Comparison of ENCODE assay signal across 21 cellular contexts in the genomic region with DNA sequence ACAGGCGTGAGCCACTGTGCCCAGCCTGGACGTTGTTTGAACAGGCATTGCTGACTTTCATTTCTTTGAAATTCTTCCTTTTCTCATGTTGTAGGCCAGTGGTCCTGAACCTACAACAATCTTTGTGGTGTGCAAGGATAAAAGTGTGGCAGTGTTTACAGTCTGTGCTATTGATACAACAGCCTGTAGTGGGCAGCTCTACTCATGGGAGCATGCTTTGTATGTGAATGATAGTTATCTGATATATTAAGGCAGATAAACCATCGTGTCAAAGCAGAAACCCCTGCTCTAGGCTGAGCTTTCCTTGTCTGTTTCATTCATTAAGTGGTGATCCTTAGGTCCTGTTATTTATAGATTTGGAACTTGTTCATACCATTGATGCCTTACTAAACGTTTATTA.
"Had no signal": no experiment of that assay in that cellular context is flagged by ENCODE, and none has a peak within 500 bp of the region (broad histone marks: within the 10 kb centered on the region; RNA-seq: fewer than 3 reads in every experiment).

No MANE protein-coding gene starts in this region.

- H3K27ac ChIP-seq: esophagus squamous epithelium, left ventricle myocardium inferior, psoas muscle, right lobe of liver, upper lobe of left lung had no signal

- DNase-seq: activated B cell treated with CpG ODN at 0.5 μM for 24 hours; activated CD4-positive, alpha-beta T cell treated with anti-CD3 and anti-CD28 coated beads for 48 hours; activated CD8-positive, alpha-beta memory T cell treated with anti-CD3 and anti-CD28 coated beads, Interleukin-2, amount 50 U/mL, for 4 hours; activated CD8-positive, alpha-beta T cell treated with anti-CD3 and anti-CD28 coated beads, Interleukin-2, amount 10 ng/mL, durations not matched to agents 7 days and 5 days; activated effector memory CD4-positive, alpha-beta T cell treated with anti-CD3 and anti-CD28 coated beads, Interleukin-2, amount 50 U/mL, for 16 hours; activated naive CD8-positive, alpha-beta T cell treated with anti-CD3 and anti-CD28 coated beads for 36 hours; activated T-cell treated with anti-CD3 and anti-CD28 coated beads, Interleukin-2, amount 50 U/mL, for 48 hours; cortex of kidney; effector CD4-positive, alpha-beta T cell; esophagus squamous epithelium; foreskin fibroblast; glutamatergic neuron; hypothalamus; left ventricle myocardium inferior; psoas muscle; right lobe of liver; stimulated activated CD4-positive, alpha-beta T cell treated with anti-CD3 and anti-CD28 coated beads, Interleukin-4, amount 100 ng/mL, for 4 hours; stimulated activated CD8-positive, alpha-beta memory T cell treated with anti-CD3 and anti-CD28 coated beads, Interleukin-4, amount 100 ng/mL, for 48 hours; stimulated activated naive CD8-positive, alpha-beta T cell treated with anti-CD3 and anti-CD28 coated beads, Interleukin-15, amount 100 ng/mL, for 72 hours had no signal

- H3K9me3 ChIP-seq: esophagus squamous epithelium, left ventricle myocardium inferior, psoas muscle, right lobe of liver, upper lobe of left lung had no signal

- H3K36me3 ChIP-seq: right lobe of liver, upper lobe of left lung had no signal

- H3K27me3 ChIP-seq: esophagus squamous epithelium, right lobe of liver, upper lobe of left lung had no signal

- ATAC-seq: activated CD8-positive, alpha-beta T cell treated with anti-CD3 and anti-CD28 coated beads, Interleukin-2, amount 10 ng/mL, durations not matched to agents 7 days and 5 days; psoas muscle; right lobe of liver; stimulated activated naive CD8-positive, alpha-beta T cell treated with anti-CD3 and anti-CD28 coated beads, Interleukin-15, amount 100 ng/mL, for 72 hours had no signal

- H3K4me2 ChIP-seq: smooth muscle cell had no signal

- H3K4me3 ChIP-seq: esophagus squamous epithelium, left ventricle myocardium inferior, psoas muscle, right lobe of liver, smooth muscle cell, upper lobe of left lung had no signal

- H3K4me1 ChIP-seq: esophagus squamous epithelium, psoas muscle, right lobe of liver had no signal
